ENCODE assay signal across 11 cellular contexts in genomic region chr17:49108318-49108717, GRCh38. TPM values are rescaled to one million over a fixed set of nuclear protein-coding genes. Genes with fewer than 3 reads are reported as not detected.
A peak's percentile ranks its signal among the peaks of the same experiment; 100 is the strongest.
DNase-seq lines count a peak whose midpoint lies in the region; ATAC-seq, FAIRE-seq and TF ChIP-seq lines count a peak whose summit lies in the region.
"Had no signal": no experiment of that assay in that cellular context is flagged by ENCODE, and none has a peak within 500 bp of the region (broad histone marks: within the 10 kb centered on the region; RNA-seq: fewer than 3 reads in every experiment).

No MANE protein-coding gene starts in this region.

- TF ChIP-seq CTCF in IMR-90 (conservative IDR thresholded peaks at IDR 0.05; ENCODE audit: low read depth, low read length): no peak
- TF ChIP-seq CTCF in bronchial epithelial cell (IDR thresholded peaks at IDR 0.05; ENCODE audit: insufficient read depth, low read length, severe bottlenecking): no peak
- TF ChIP-seq CTCF in left lung (IDR thresholded peaks at IDR 0.05): no peak
- TF ChIP-seq CTCF in gastroesophageal sphincter (IDR thresholded peaks at IDR 0.05): no peak

- no CpG with 5 or more reads among the region's 3 CpGs for WGBS in IMR-90 (ENCODE audit: extremely low coverage in 2 of 2, insufficient read length in 1 of 2), 2 experiments
- 20 to 40% methylated on average over 1 to 3 of the region's 3 CpGs for WGBS in gastroesophageal sphincter (ENCODE audit: low coverage in 1 of 2), 2 donors

- H3K4me2 ChIP-seq in IMR-90 (ENCODE audit: low read depth, low read length): peak overlapping the region; percentile 52; the same call in 1 of the 2 replicates

- peak overlapping the region; percentile 26; the same call in 1 of the 2 replicates for H3K23ac ChIP-seq in IMR-90 (ENCODE audit: low read depth, low read length)

- H3K9me3 ChIP-seq in IMR-90 (ENCODE audit: control insufficient read depth, insufficient read depth, low read length) (no peaks in the 10 kb centered on the region), left lung (no peaks in the 10 kb centered on the region), gastroesophageal sphincter (no peaks in the 10 kb centered on the region)

- H3K4ac ChIP-seq in IMR-90 (ENCODE audit: low read depth, low read length): peak overlapping the region; percentile 53

- H3K4me3 ChIP-seq in IMR-90 (ENCODE audit: insufficient read depth, low read depth, low read length): no peak overlapping the region
- H3K4me3 ChIP-seq in bronchial epithelial cell (ENCODE audit: low read depth, low read length): no peak overlapping the region
- H3K4me3 ChIP-seq in left lung: no peak overlapping the region
- no peak overlapping the region for H3K4me3 ChIP-seq in gastroesophageal sphincter

- H3K18ac ChIP-seq in IMR-90 (ENCODE audit: low read depth, low read length): peak overlapping the region; percentile 79; the same call in 1 of the 2 replicates

- H4K20me1 ChIP-seq in IMR-90 (ENCODE audit: insufficient read depth, low read length): no peaks in the 10 kb centered on the region

- H3K27ac Mint-ChIP-seq in T-helper 2 cell treated with Interferon-gamma antibody and Interleukin-4, amounts not matched to agents 5 μg/mL and 100 μg/mL, for 36 hours: no peak overlapping the region
- H3K27ac Mint-ChIP-seq: nephron had no signal

- H2BK120ac ChIP-seq in IMR-90 (ENCODE audit: low read depth, low read length): peak overlapping the region; percentile 69

- peak overlapping the region; percentile 8 for H3K14ac ChIP-seq in IMR-90 (replicated peaks; ENCODE audit: low read depth, low read length)

- H2AK9ac ChIP-seq in IMR-90 (replicated peaks; ENCODE audit: low read depth, low read length, poor library complexity): no peak overlapping the region

- intact Hi-C loops in IMR-90 (cut with micrococcal nuclease): no loop called here
- intact Hi-C loops in left lung (cut with DNase I): no loop called here

- H3K56ac ChIP-seq in IMR-90 (ENCODE audit: extremely low read depth, insufficient read depth, low read length): 0 out of 2 replicates have a peak overlapping the region, but pooled peaks have one; percentile 0

- peaks cover 16% of the 10 kb centered on the region for H3K27me3 Mint-ChIP-seq in T-helper 2 cell treated with Interferon-gamma antibody and Interleukin-4, amounts not matched to agents 5 μg/mL and 100 μg/mL, for 36 hours (ENCODE audit: low read depth)

- no peak for TF ChIP-seq RAD21 in IMR-90 (IDR thresholded peaks at IDR 0.05; ENCODE audit: low read length)

- H3K27ac ChIP-seq in IMR-90 (ENCODE audit: insufficient read depth, low read length) (peak overlapping the region; percentile 28; the same call in 1 of the 2 replicates), left lung (no peak overlapping the region), gastroesophageal sphincter (no peak overlapping the region)

- H3K4me1 ChIP-seq in IMR-90 (ENCODE audit: control insufficient read depth, insufficient read depth, low read length) (peaks cover 11% of the 10 kb centered on the region), left lung (no peaks in the 10 kb centered on the region), gastroesophageal sphincter (no peaks in the 10 kb centered on the region)

- peaks cover 20% of the 10 kb centered on the region for H3K9me1 ChIP-seq in IMR-90 (ENCODE audit: insufficient read depth, low read length)

- peak overlapping the region; percentile 10; the same call in 1 of the 3 replicates for H2BK15ac ChIP-seq in IMR-90 (ENCODE audit: low read depth, low read length)

- FAIRE-seq in bronchial epithelial cell (lab: Jason Lieb, UNC): no peak

- no peak for TF ChIP-seq POLR2A in IMR-90 (IDR thresholded peaks at IDR 0.05; ENCODE audit: low read depth, low read length)
- no peak for TF ChIP-seq POLR2A in gastroesophageal sphincter (IDR thresholded peaks at IDR 0.05)

- peak overlapping the region; percentile 39; the same call in 1 of the 2 replicates for H4K91ac ChIP-seq in IMR-90 (ENCODE audit: insufficient read depth, low read depth, low read length)

- POLR2A ChIA-PET in IMR-90 (lab: Charles Lee; ENCODE audit: unreplicated experiment): no interaction called here

- H4K5ac ChIP-seq in IMR-90 (ENCODE audit: low read depth, low read length): peak overlapping the region; percentile 85; the same call in 1 of the 2 replicates

- H3K4me3 Mint-ChIP-seq in T-helper 2 cell treated with Interferon-gamma antibody and Interleukin-4, amounts not matched to agents 5 μg/mL and 100 μg/mL, for 36 hours: no peak overlapping the region
- H3K4me3 Mint-ChIP-seq: CD8-positive, alpha-beta memory T cell; nephron had no signal

- H3K9ac ChIP-seq in IMR-90 (ENCODE audit: low read depth, low read length): no peak overlapping the region

- dilution Hi-C loops in IMR-90 (cut with HindIII; ENCODE audit: low sequenced_read_pairs, unreplicated experiment): no loop called here

- in situ Hi-C loops in IMR-90 (cut with MboI; ENCODE audit: low sequenced_read_pairs): no loop called here

- BruUV-seq in IMR-90 (replicated peaks; lab: Mats Ljungman, UMichigan): no TSS peak

- no peak for TF ChIP-seq EP300 in gastroesophageal sphincter (IDR thresholded peaks at IDR 0.05)

- peak overlapping the region; percentile 14 to 17; a peak in 2 of 4 replicates for H4K8ac ChIP-seq in IMR-90 (ENCODE audit: low read depth in 2 of 2, low read length in 2 of 2)

- no peaks in the 10 kb centered on the region for H3K36me3 ChIP-seq in IMR-90 (ENCODE audit: control insufficient read depth, insufficient read depth, low read length)
- no peaks in the 10 kb centered on the region for H3K36me3 ChIP-seq in bronchial epithelial cell (ENCODE audit: control insufficient read depth, insufficient read depth, low read length)
- no peaks in the 10 kb centered on the region for H3K36me3 ChIP-seq in left lung
- H3K36me3 ChIP-seq in gastroesophageal sphincter: no peaks in the 10 kb centered on the region

- H3K27me3 ChIP-seq in IMR-90 (ENCODE audit: control insufficient read depth, insufficient read depth, low read length) (no peaks in the 10 kb centered on the region), bronchial epithelial cell (ENCODE audit: control insufficient read depth, insufficient read depth, low read length) (no peaks in the 10 kb centered on the region), left lung (peaks cover 0 to 17% of the 10 kb centered on the region in 2 donors), gastroesophageal sphincter (peaks cover 16% of the 10 kb centered on the region)

- peak overlapping the region; percentile 80 for H2BK5ac ChIP-seq in IMR-90 (ENCODE audit: low read depth, low read length, poor library complexity, severe bottlenecking)

- no peaks in the 10 kb centered on the region for H3K36me3 Mint-ChIP-seq in T-helper 2 cell treated with Interferon-gamma antibody and Interleukin-4, amounts not matched to agents 5 μg/mL and 100 μg/mL, for 36 hours (ENCODE audit: low read depth)
- H3K36me3 Mint-ChIP-seq: CD8-positive, alpha-beta memory T cell had no signal

- DNase-seq in AG08396 (ENCODE audit: low spot score) (peak; percentile 50), IMR-90 (peak; percentile 85), bronchial epithelial cell (ENCODE audit: low read depth) (peak; percentile 68), left lung (no peak), islet precursor cell (no peak), GF-D8 (lab: John Stamatoyannopoulos, UW) (no peak)
- DNase-seq in T-helper 2 cell treated with Interferon-gamma antibody and Interleukin-4, amounts not matched to agents 5 μg/mL and 100 μg/mL, for 36 hours (ENCODE audit: low spot score): no peak
- DNase-seq: CD8-positive, alpha-beta memory T cell; stimulated activated CD4-positive, alpha-beta T cell treated with anti-CD3 and anti-CD28 coated beads, Interleukin-4, amount 100 ng/mL, for 4 hours had no signal

- H3K4me1 Mint-ChIP-seq in T-helper 2 cell treated with Interferon-gamma antibody and Interleukin-4, amounts not matched to agents 5 μg/mL and 100 μg/mL, for 36 hours (ENCODE audit: low read depth): no peaks in the 10 kb centered on the region
- H3K4me1 Mint-ChIP-seq: nephron had no signal

- no peaks in the 10 kb centered on the region; a peak in 1 of 4 replicates for H3K79me1 ChIP-seq in IMR-90 (ENCODE audit: low read depth in 1 of 2, low read length in 2 of 2)

- no peaks in the 10 kb centered on the region for H3K9me3 Mint-ChIP-seq in T-helper 2 cell treated with Interferon-gamma antibody and Interleukin-4, amounts not matched to agents 5 μg/mL and 100 μg/mL, for 36 hours
- H3K9me3 Mint-ChIP-seq: CD8-positive, alpha-beta memory T cell; nephron had no signal

- peak overlapping the region; percentile 60 for H2BK20ac ChIP-seq in IMR-90 (ENCODE audit: low read depth, low read length)

- peak overlapping the region; percentile 19 for H2AFZ ChIP-seq in IMR-90 (replicated peaks; ENCODE audit: low read length, poor library complexity)

- peak overlapping the region; percentile 2; the same call in 1 of the 2 replicates for H2AK5ac ChIP-seq in IMR-90 (ENCODE audit: low read depth, low read length)

- ATAC-seq in IMR-90 (ENCODE audit: low read depth) (peak; percentile 45), left lung (peak; percentile 68), gastroesophageal sphincter (no peak)

- CTCF ChIA-PET in IMR-90 (lab: Yijun Ruan, JAX): no interaction called here

TF ChIP-seq in IMR-90, 13 proteins besides CTCF, POLR2A, EP300 and RAD21 (continues in another document):
- TF ChIP-seq ELK1 (IDR thresholded peaks at IDR 0.05; ENCODE audit: borderline replicate concordance, low read depth, low read length): no peak
- peak; percentile 45; the same call in 1 of the 2 replicates for TF ChIP-seq CEBPB (IDR thresholded peaks at IDR 0.05; ENCODE audit: low read depth, low read length)
- TF ChIP-seq FOS (IDR thresholded peaks at IDR 0.05; ENCODE audit: low read depth, low read length): peak; percentile 39; the same call in 1 of the 2 replicates
- no peak for TF ChIP-seq MAFK (IDR thresholded peaks at IDR 0.05; ENCODE audit: low read depth, low read length)
- 0 out of 2 replicates have a peak, but pooled peaks have one; percentile 22 for TF ChIP-seq BHLHE40 (IDR thresholded peaks at IDR 0.05; ENCODE audit: low read depth, low read length)
- no peak for TF ChIP-seq CHD1 (IDR thresholded peaks at IDR 0.05; ENCODE audit: low read depth, low read length)

RNA-seq across cellular contexts. Expression of gene B4GALNT2, which starts 24.3 kb away (rescaled TPM):
- total RNA-seq in IMR-90 (2012; rRNA removed) (under 0.01 TPM in 1 of 2 replicates, not detected in the other), bronchial epithelial cell (4.2 and 7.2 TPM in 2 replicates), left lung (under 1 TPM; 0.16 to 0.20 TPM), gastroesophageal sphincter (not detected)
- polyA plus RNA-seq in IMR-90 (2012; rRNA removed): 0.06 TPM in 1 of 2 replicates, not detected in the other
- polyA plus RNA-seq in IMR-90 (2012; cell fraction: cytosol; rRNA removed): not detected in 2 replicates
- polyA plus RNA-seq in IMR-90 (2012; cell fraction: nucleus; rRNA removed; ENCODE audit: low replicate concordance): not detected in 2 replicates
- total RNA-seq: CD8-positive, alpha-beta memory T cell had no signal
- polyA plus RNA-seq: CD8-positive, alpha-beta memory T cell had no signal

Comparison
In these comparisons a context has a peak if more than half of its experiments do, and no peak if none do; other contexts are left out.
1. DNase-seq: peak in AG08396 (single experiment), IMR-90 (single experiment) and bronchial epithelial cell (single experiment); none in left lung (0 of 2), islet precursor cell (single experiment), T-helper 2 cell treated with Interferon-gamma antibody and Interleukin-4, amounts not matched to agents 5 μg/mL and 100 μg/mL, for 36 hours (single experiment) and GF-D8 (single experiment).